7 cellular contexts compared by ENCODE assay signal in genomic region chr1:200302893-200303250, GRCh38.
DNase-seq lines count a peak whose midpoint lies in the region; ATAC-seq and TF ChIP-seq lines count a peak whose summit lies in the region.

No MANE protein-coding gene starts in this region.

- H3K36me3 Mint-ChIP-seq in natural killer cell = no peaks in the 10 kb centered on the region

- no peak for TF ChIP-seq CTCF in PC-3 (conservative IDR thresholded peaks at IDR 0.05; ENCODE audit: low read depth, low read length)
- no peak for TF ChIP-seq CTCF in epithelial cell of proximal tubule (conservative IDR thresholded peaks at IDR 0.05; ENCODE audit: low read depth, low read length)
- no peak for TF ChIP-seq CTCF in natural killer cell (IDR thresholded peaks at IDR 0.05)

- POLR2A ChIA-PET in PC-3 (lab: Charles Lee; ENCODE audit: unreplicated experiment) = interaction anchor here (0.5 kb wide), 1 partner anchor 129 kb away, joined by 16 read pairs; no protein-coding TSS in a partner anchor

- H3K36me3 ChIP-seq in GM23248 (ENCODE audit: low read depth) = no peaks in the 10 kb centered on the region
- H3K36me3 ChIP-seq in PC-3 (ENCODE audit: low read depth, low read length) = no peaks in the 10 kb centered on the region
- no peaks in the 10 kb centered on the region for H3K36me3 ChIP-seq in SJCRH30

- intact Hi-C loops in PC-3 (cut with micrococcal nuclease) = loop anchor here (2.0 kb wide), 1 partner anchor 108 kb away; the partner anchor contains the start of gene ZNF281
- intact Hi-C loops in natural killer cell (cut with micrococcal nuclease) = no loop called here

- peak overlapping the region in 1 of 2 donors; percentile 81 for H3K27ac Mint-ChIP-seq in natural killer cell

- H3K27ac ChIP-seq in GM23248 = no peak overlapping the region
- no peak overlapping the region for H3K27ac ChIP-seq in PC-3 (ENCODE audit: low read length)
- no peak overlapping the region for H3K27ac ChIP-seq in SJCRH30

- CTCF ChIA-PET in PC-3 (lab: Charles Lee) = interaction anchor here (0.6 to 0.8 kb wide), 2 partner anchors 180 to 274 kb away, joined by 3 to 4 read pairs; no protein-coding TSS in a partner anchor

- BruUV-seq in PC-3 (replicated peaks; lab: Mats Ljungman, UMichigan) = no TSS peak

- peak overlapping the region; percentile 93 for H2AFZ ChIP-seq in GM23248
- peak overlapping the region; percentile 95 for H2AFZ ChIP-seq in PC-3 (ENCODE audit: low read length)

- WGBS in GM23248 (ENCODE audit: low coverage in 1 of 2, low lambda C conversion rate in 2 of 2, missing lambda C conversion rate in 2 of 2), 2 experiments = 5 to 6% methylated on average over 12 of the region's 12 CpGs

- H3K9me3 ChIP-seq in GM23248 (ENCODE audit: low read depth) = no peaks in the 10 kb centered on the region
- no peaks in the 10 kb centered on the region for H3K9me3 ChIP-seq in PC-3 (ENCODE audit: low read length)
- no peaks in the 10 kb centered on the region for H3K9me3 ChIP-seq in SJCRH30 (replicated peaks)

- peak; percentile 50 for DNase-seq in GM23248
- peak; percentile 43 for DNase-seq in PC-3
- DNase-seq in epithelial cell of proximal tubule (ENCODE audit: low read depth) = no peak
- no peak for DNase-seq in natural killer cell
- no peak for DNase-seq in SJCRH30
- DNase-seq in SKM-1 (lab: John Stamatoyannopoulos, UW; ENCODE audit: unreplicated experiment) = no peak

- H3K9me2 ChIP-seq in GM23248 (ENCODE audit: insufficient read depth) (no peaks in the 10 kb centered on the region), PC-3 (replicated peaks; ENCODE audit: low read length) (no peaks in the 10 kb centered on the region)

- in situ Hi-C loops in GM23248 (cut with MboI) = no loop called here

- H4K20me1 ChIP-seq in GM23248 (ENCODE audit: insufficient read depth) (no peaks in the 10 kb centered on the region), PC-3 (ENCODE audit: low read length) (no peaks in the 10 kb centered on the region)

- H3K79me2 ChIP-seq in GM23248 (ENCODE audit: insufficient read depth) = no peaks in the 10 kb centered on the region
- H3K79me2 ChIP-seq in PC-3 (ENCODE audit: low read length) = no peaks in the 10 kb centered on the region

- H3K9ac ChIP-seq in GM23248 (peak overlapping the region; percentile 72), PC-3 (ENCODE audit: low read length) (no peak overlapping the region)

- H3K4me1 Mint-ChIP-seq in natural killer cell = peaks cover 9 to 16% of the 10 kb centered on the region in 2 donors

- no peaks in the 10 kb centered on the region for H3K27me3 ChIP-seq in GM23248 (replicated peaks; ENCODE audit: insufficient read depth)
- no peaks in the 10 kb centered on the region for H3K27me3 ChIP-seq in PC-3 (ENCODE audit: low read length)
- no peaks in the 10 kb centered on the region for H3K27me3 ChIP-seq in SJCRH30

- H3F3A ChIP-seq in GM23248 (ENCODE audit: insufficient read depth) (no peaks in the 10 kb centered on the region), PC-3 (ENCODE audit: low read length, unreplicated experiment) (no peaks in the 10 kb centered on the region)

- H3K4me1 ChIP-seq in GM23248 (ENCODE audit: insufficient read depth) (peaks cover 9% of the 10 kb centered on the region; the same call in 1 of the 2 replicates), PC-3 (ENCODE audit: insufficient read depth, low read length) (peaks cover 8% of the 10 kb centered on the region), SJCRH30 (no peaks in the 10 kb centered on the region)

- H3K9me3 Mint-ChIP-seq in natural killer cell = no peaks in the 10 kb centered on the region

- ATAC-seq in PC-3 (peak; percentile 53), natural killer cell (no peak), HG02588 (IDR thresholded peaks at IDR 0.05; ENCODE audit: unreplicated experiment) (no peak)

- peak overlapping the region; percentile 86 for H3K4me3 Mint-ChIP-seq in natural killer cell

- H3K4me3 ChIP-seq in GM23248 = peak overlapping the region; percentile 90
- H3K4me3 ChIP-seq in PC-3 (ENCODE audit: low read length) = peak overlapping the region; percentile 74
- peak overlapping the region; percentile 53 for H3K4me3 ChIP-seq in epithelial cell of proximal tubule (ENCODE audit: low read depth, low read length)
- no peak overlapping the region for H3K4me3 ChIP-seq in SJCRH30

- H3K27me3 Mint-ChIP-seq in natural killer cell (ENCODE audit: low read depth in 2 of 2) = peaks cover 0 to 12% of the 10 kb centered on the region in 2 donors

- peak overlapping the region; percentile 87 for H3K4me2 ChIP-seq in GM23248 (ENCODE audit: unreplicated experiment)
- H3K4me2 ChIP-seq in PC-3 (ENCODE audit: low read length) = peak overlapping the region; percentile 86

Comparison
In these comparisons a context has a peak if more than half of its experiments do, and no peak if none do; other contexts are left out.
1. DNase-seq: peak in GM23248 (single experiment) and PC-3 (single experiment); none in epithelial cell of proximal tubule (single experiment), natural killer cell (single experiment), SJCRH30 (0 of 2) and SKM-1 (single experiment).